1 cellular context compared by ENCODE assay signal in the genomic region with DNA sequence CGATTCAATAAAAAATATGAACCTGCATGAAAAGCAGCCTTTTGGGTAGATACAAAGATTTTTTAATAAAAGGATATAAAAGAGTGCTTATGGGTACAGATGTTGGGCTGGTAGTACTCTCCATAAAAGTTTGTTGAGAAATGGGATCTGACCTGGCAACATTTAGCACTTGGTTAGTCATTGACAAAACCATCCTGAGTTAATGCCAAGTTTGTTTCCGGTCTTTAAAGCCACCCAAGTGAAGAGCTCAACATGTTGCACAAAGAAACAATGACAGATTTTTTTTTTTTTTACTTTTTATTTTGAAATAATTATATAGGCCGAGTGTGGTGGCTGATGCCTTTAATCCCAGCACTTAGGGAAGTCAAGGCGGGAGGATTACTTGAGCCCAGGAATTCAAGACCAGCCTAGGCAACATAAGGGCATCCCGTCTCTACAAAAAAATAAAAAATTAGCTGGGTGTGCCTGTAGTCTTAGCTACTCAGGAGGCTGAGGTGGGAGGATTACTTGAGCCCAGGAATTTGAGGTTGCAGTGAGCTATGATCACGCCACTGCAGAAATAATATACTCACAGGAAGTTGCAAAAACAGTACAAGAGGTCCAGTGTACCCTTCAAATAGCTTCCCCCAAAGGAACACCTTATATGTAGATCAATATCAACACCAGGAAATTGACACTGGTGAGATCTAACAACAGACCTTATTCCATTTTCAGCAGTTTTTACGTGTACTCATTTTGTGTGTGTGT.
TF ChIP-seq lines count a peak whose summit lies in the region.

No MANE protein-coding gene starts in this region.

TF ChIP-seq in endothelial cell of umbilical vein, 7 proteins besides CTCF, POLR2A, EP300 and RAD21:
- TF ChIP-seq JUN (IDR thresholded peaks at IDR 0.05; ENCODE audit: borderline replicate concordance, insufficient read depth, insufficient read length, low read depth) = no peak
- no peak for TF ChIP-seq POLR2AphosphoS5 (IDR thresholded peaks at IDR 0.05; ENCODE audit: insufficient read depth, low read depth, low read length)
- no peak for TF ChIP-seq EZH2 (IDR thresholded peaks at IDR 0.05; ENCODE audit: borderline replicate concordance, low read depth, low read length, severe bottlenecking)
- no peak for TF ChIP-seq MYC (IDR thresholded peaks at IDR 0.05; ENCODE audit: low read depth, low read length)
- no peak for TF ChIP-seq GATA2 (IDR thresholded peaks at IDR 0.05; ENCODE audit: insufficient read depth, insufficient read length, low read depth, low read length)
- no peak for TF ChIP-seq FOS (IDR thresholded peaks at IDR 0.05; ENCODE audit: borderline replicate concordance, insufficient read depth, low read length)
- TF ChIP-seq MAX (IDR thresholded peaks at IDR 0.05; ENCODE audit: insufficient read depth, insufficient read length) = no peak
